In the genomic region with DNA sequence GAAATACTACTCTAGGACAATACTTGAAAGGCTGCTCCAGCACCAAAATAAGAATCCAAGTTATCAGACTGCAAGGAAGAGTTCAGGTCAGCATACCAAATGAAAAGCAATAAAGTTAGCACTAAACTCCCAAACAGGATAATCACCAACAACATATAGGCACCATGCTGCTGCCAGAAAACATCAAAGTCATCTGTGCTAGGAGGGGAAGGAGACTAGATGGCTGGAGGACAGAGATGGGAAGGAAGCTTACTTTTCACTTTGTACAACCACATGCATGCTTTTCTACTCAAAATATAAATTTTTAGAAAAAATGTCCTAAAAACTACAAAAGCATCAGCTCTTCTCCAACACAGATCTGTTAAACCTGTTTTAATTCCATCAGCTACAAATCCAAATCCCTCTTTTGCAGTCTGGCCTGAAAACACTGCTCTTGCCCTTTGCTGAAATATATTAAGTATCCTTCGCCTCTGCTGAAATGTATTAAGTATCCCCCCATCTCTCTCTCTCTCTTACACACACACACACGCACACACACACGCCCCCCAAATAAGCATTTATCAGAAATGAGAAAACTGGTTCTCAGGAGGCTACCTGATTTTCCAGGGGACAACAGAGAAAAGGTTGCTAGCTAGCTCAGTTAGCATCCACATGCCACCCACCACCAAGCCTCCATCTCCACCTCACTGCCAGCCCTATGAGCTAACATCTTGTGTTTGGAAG, we compare ENCODE assay signal across 8 cellular contexts. TPM values are rescaled to one million over a fixed set of nuclear protein-coding genes. Genes with fewer than 3 reads are reported as not detected.
DNase-seq lines count a peak whose midpoint lies in the region; TF ChIP-seq lines count a peak whose summit lies in the region.

No MANE protein-coding gene starts in this region.

- no peaks in the 10 kb centered on the region for H3K9me3 ChIP-seq in skeletal muscle tissue (ENCODE audit: control insufficient read depth in 3 of 3, low read length in 3 of 3)

- no peaks in the 10 kb centered on the region for H3K36me3 Mint-ChIP-seq in glutamatergic neuron (ENCODE audit: unreplicated experiment)

- H3K36me3 ChIP-seq in H7 (replicated peaks; ENCODE audit: control insufficient read depth, insufficient read depth, low read length) (no peaks in the 10 kb centered on the region), skeletal muscle tissue (ENCODE audit: control insufficient read depth in 3 of 3, insufficient read depth in 3 of 3, low read length in 3 of 3) (peaks cover 0 to 2% (median 0%) of the 10 kb centered on the region in 3 donors)

- peak overlapping the region; percentile 86 for H3K27ac Mint-ChIP-seq in glutamatergic neuron (ENCODE audit: unreplicated experiment)

- H3K4me1 Mint-ChIP-seq in glutamatergic neuron (ENCODE audit: low read depth, unreplicated experiment) = peaks cover 23% of the 10 kb centered on the region

- TF ChIP-seq CTCF in VCaP (conservative IDR thresholded peaks at IDR 0.05) (no peak), glutamatergic neuron (IDR thresholded peaks at IDR 0.05; ENCODE audit: partially characterized antibody, unreplicated experiment) (no peak)

- H3K4me3 Mint-ChIP-seq in glutamatergic neuron (ENCODE audit: unreplicated experiment) = peak overlapping the region; percentile 94

- peak overlapping the region; percentile 96 for H3K27ac ChIP-seq in VCaP
- H3K27ac ChIP-seq in skeletal muscle tissue (ENCODE audit: low read depth, low read length) = peak overlapping the region; percentile 69

- peak overlapping the region; percentile 84 for H3K4me3 ChIP-seq in H7 (ENCODE audit: insufficient read depth, low read depth, low read length)
- H3K4me3 ChIP-seq in skeletal muscle tissue (ENCODE audit: low read length in 3 of 3) = peak overlapping the region; percentile 78 to 81 (median 80)

- DNase-seq in H7 (no peak), glutamatergic neuron (no peak), amygdala (lab: John Stamatoyannopoulos, UW) (no peak), NCI-H1105 (lab: John Stamatoyannopoulos, UW) (no peak), SHP77 treated with DMSO at 0.1 percent for 48 hours (lab: John Stamatoyannopoulos, UW) (no peak), AG20443 (ENCODE audit: low spot score) (no peak)

- peaks cover 33 to 45% (median 39%) of the 10 kb centered on the region in 3 donors for H3K4me1 ChIP-seq in skeletal muscle tissue (ENCODE audit: control insufficient read depth in 3 of 3, insufficient read depth in 3 of 3, low read length in 3 of 3)

- peaks cover 22% of the 10 kb centered on the region for H3K9me3 Mint-ChIP-seq in glutamatergic neuron (ENCODE audit: unreplicated experiment)

- H3K9ac ChIP-seq in skeletal muscle tissue (ENCODE audit: low read depth in 1 of 3, low read length in 3 of 3) = peak overlapping the region; percentile 71 to 85 (median 71)

- H3K27me3 Mint-ChIP-seq in glutamatergic neuron (ENCODE audit: unreplicated experiment) = peaks cover 10% of the 10 kb centered on the region

- no peaks in the 10 kb centered on the region for H3K27me3 ChIP-seq in H7 (ENCODE audit: control insufficient read depth, insufficient read depth, low read length)
- H3K27me3 ChIP-seq in skeletal muscle tissue (ENCODE audit: control insufficient read depth in 3 of 3, insufficient read depth in 3 of 3, low read length in 3 of 3) = no peaks in the 10 kb centered on the region

RNA-seq across cellular contexts. Expression of a gene that starts 1.5 kb away (rescaled TPM):
- total RNA-seq in H7 (2014; rRNA removed; shearing (Covaris generic)) = 8.9 and 10.9 TPM in 2 replicates
- total RNA-seq in glutamatergic neuron (ENCODE audit: unreplicated experiment) (57.6 TPM), skeletal muscle tissue (6.3 TPM)

RNA-seq across cellular contexts. Expression of a gene that starts 25.3 kb away (rescaled TPM):
- 41.9 and 57.0 TPM in 2 replicates for total RNA-seq in H7 (2014; rRNA removed; shearing (Covaris generic))
- total RNA-seq in glutamatergic neuron (ENCODE audit: unreplicated experiment) (72.9 TPM), skeletal muscle tissue (9.9 TPM)

RNA-seq across cellular contexts. Expression of a gene that starts 37.2 kb away (rescaled TPM):
- total RNA-seq in H7 (2014; rRNA removed; shearing (Covaris generic)) = 17.1 and 22.4 TPM in 2 replicates
- 47.3 TPM for total RNA-seq in glutamatergic neuron (ENCODE audit: unreplicated experiment)
- total RNA-seq in skeletal muscle tissue = 3.1 TPM

RNA-seq across cellular contexts. Expression of a gene that starts 42.1 kb away (rescaled TPM):
- 310 and 377 TPM in 2 replicates for total RNA-seq in H7 (2014; rRNA removed; shearing (Covaris generic))
- 28.1 TPM for total RNA-seq in glutamatergic neuron (ENCODE audit: unreplicated experiment)
- total RNA-seq in skeletal muscle tissue = 40.2 TPM

RNA-seq across cellular contexts. Expression of a gene that starts 46.5 kb away (rescaled TPM):
- 58.2 and 81.2 TPM in 2 replicates for total RNA-seq in H7 (2014; rRNA removed; shearing (Covaris generic))
- total RNA-seq in glutamatergic neuron (ENCODE audit: unreplicated experiment) (14.3 TPM), skeletal muscle tissue (8.9 TPM)
